Comparison of ENCODE assay signal across 10 cellular contexts in genomic region chr1:168112673-168113305, GRCh38. TPM values are rescaled to one million over a fixed set of nuclear protein-coding genes. Genes with fewer than 3 reads are reported as not detected.
A peak's percentile ranks its signal among the peaks of the same experiment; 100 is the strongest.
DNase-seq lines count a peak whose midpoint lies in the region; ATAC-seq and TF ChIP-seq lines count a peak whose summit lies in the region.
"Had no signal": no experiment of that assay in that cellular context is flagged by ENCODE, and none has a peak within 500 bp of the region (broad histone marks: within the 10 kb centered on the region; RNA-seq: fewer than 3 reads in every experiment).

No MANE protein-coding gene starts in this region.

- no peaks in the 10 kb centered on the region for H3K27me3 Mint-ChIP-seq in activated CD4-positive, alpha-beta memory T cell treated with anti-CD3 and anti-CD28 coated beads for 36 hours
- H3K27me3 Mint-ChIP-seq in glutamatergic neuron (ENCODE audit: unreplicated experiment): no peaks in the 10 kb centered on the region

- H3K4me1 Mint-ChIP-seq in activated CD4-positive, alpha-beta memory T cell treated with anti-CD3 and anti-CD28 coated beads for 36 hours (ENCODE audit: low read depth): peaks cover 8% of the 10 kb centered on the region
- H3K4me1 Mint-ChIP-seq in glutamatergic neuron (ENCODE audit: low read depth, unreplicated experiment): peaks cover 16% of the 10 kb centered on the region

- H3K9me3 Mint-ChIP-seq in activated CD4-positive, alpha-beta memory T cell treated with anti-CD3 and anti-CD28 coated beads for 36 hours: no peaks in the 10 kb centered on the region
- H3K9me3 Mint-ChIP-seq in glutamatergic neuron (ENCODE audit: unreplicated experiment): peaks cover 4% of the 10 kb centered on the region

- H3K4me3 ChIP-seq in thoracic aorta: no peak overlapping the region
- H3K4me3 ChIP-seq: vagina had no signal

- TF ChIP-seq CTCF in GM10248 (IDR thresholded peaks at IDR 0.05; ENCODE audit: control extremely low read depth, extremely low read depth, low read depth, missing control alignments) (no peak), glutamatergic neuron (IDR thresholded peaks at IDR 0.05; ENCODE audit: partially characterized antibody, unreplicated experiment) (no peak), thoracic aorta (IDR thresholded peaks at IDR 0.05) (no peak)

- H3K27ac Mint-ChIP-seq in activated CD4-positive, alpha-beta memory T cell treated with anti-CD3 and anti-CD28 coated beads for 36 hours: no peak overlapping the region
- H3K27ac Mint-ChIP-seq in glutamatergic neuron (ENCODE audit: unreplicated experiment): peak overlapping the region; percentile 78

- peaks cover 0 to 17% of the 10 kb centered on the region in 2 donors for H3K4me1 ChIP-seq in thoracic aorta (ENCODE audit: control insufficient read depth in 1 of 2, low read depth in 2 of 2)
- H3K4me1 ChIP-seq: vagina had no signal

- no peaks in the 10 kb centered on the region for H3K27me3 ChIP-seq in thoracic aorta (replicated peaks; ENCODE audit: insufficient read depth)
- H3K27me3 ChIP-seq: vagina had no signal

- DNase-seq in GM10248 (ENCODE audit: extremely low spot score) (peak; percentile 43), NCI-H1048 (lab: John Stamatoyannopoulos, UW) (peak; percentile 55), glutamatergic neuron (no peak), thoracic aorta (ENCODE audit: low spot score) (no peak), activated gamma-delta T cell treated with Interleukin-2 at 50 U/mL for 16 hours (no peak), 8988T (no peak)
- peak; percentile 80 for DNase-seq in activated CD4-positive, alpha-beta memory T cell treated with anti-CD3 and anti-CD28 coated beads for 36 hours

- CTCF ChIA-PET in GM10248 (lab: Yijun Ruan, JAX): interaction anchor here (1.4 to 1.6 kb wide), 4 partner anchors 10 to 34 kb away, joined by 3 to 8 read pairs (median 5); no protein-coding TSS in a partner anchor
- CTCF ChIA-PET in activated CD4-positive, alpha-beta memory T cell treated with anti-CD3 and anti-CD28 coated beads for 36 hours (lab: Charles Lee): no interaction called here

- no peak overlapping the region for H3K4me3 Mint-ChIP-seq in activated CD4-positive, alpha-beta memory T cell treated with anti-CD3 and anti-CD28 coated beads for 36 hours
- no peak overlapping the region for H3K4me3 Mint-ChIP-seq in glutamatergic neuron (ENCODE audit: unreplicated experiment)

- ATAC-seq in thoracic aorta (ENCODE audit: insufficient number of reproducible peaks, low FRiP score, low read depth): peak; percentile 57
- no peak for ATAC-seq in GM19324 (IDR thresholded peaks at IDR 0.05; ENCODE audit: low FRiP score, unreplicated experiment)

- no peaks in the 10 kb centered on the region for H3K36me3 ChIP-seq in thoracic aorta
- H3K36me3 ChIP-seq: vagina had no signal

- POLR2A ChIA-PET in GM10248 (lab: Yijun Ruan, JAX): no interaction called here
- POLR2A ChIA-PET in activated CD4-positive, alpha-beta memory T cell treated with anti-CD3 and anti-CD28 coated beads for 36 hours (lab: Charles Lee): no interaction called here

- H3K27ac ChIP-seq in thoracic aorta: peak overlapping the region in 1 of 2 donors; percentile 22
- H3K27ac ChIP-seq: HL-60, vagina had no signal

- H3K36me3 Mint-ChIP-seq in activated CD4-positive, alpha-beta memory T cell treated with anti-CD3 and anti-CD28 coated beads for 36 hours: no peaks in the 10 kb centered on the region
- peaks cover 5% of the 10 kb centered on the region for H3K36me3 Mint-ChIP-seq in glutamatergic neuron (ENCODE audit: unreplicated experiment)

- intact Hi-C loops in activated CD4-positive, alpha-beta memory T cell treated with anti-CD3 and anti-CD28 coated beads for 36 hours (cut with micrococcal nuclease): no loop called here

- no peaks in the 10 kb centered on the region for H3K9me3 ChIP-seq in thoracic aorta
- H3K9me3 ChIP-seq: vagina had no signal

RNA-seq across cellular contexts. Expression of gene GPR161, which starts 23.9 kb away (rescaled TPM):
- under 1 TPM; 0.88 to 0.97 TPM for total RNA-seq in activated CD4-positive, alpha-beta memory T cell treated with anti-CD3 and anti-CD28 coated beads for 36 hours
- total RNA-seq in glutamatergic neuron (ENCODE audit: unreplicated experiment) (69.3 TPM), thoracic aorta (10 to 100 TPM; 10.3 to 11.6 TPM)

Comparison
In these comparisons a context has a peak if more than half of its experiments do, and no peak if none do; other contexts are left out.
1. DNase-seq: peak in GM10248 (single experiment), NCI-H1048 (single experiment) and activated CD4-positive, alpha-beta memory T cell treated with anti-CD3 and anti-CD28 coated beads for 36 hours (single experiment); none in glutamatergic neuron (single experiment), thoracic aorta (single experiment), activated gamma-delta T cell treated with Interleukin-2 at 50 U/mL for 16 hours (single experiment) and 8988T (single experiment).
2. RNA of gene GPR161, which starts 23.9 kb away (total RNA-seq): 69.3 TPM in glutamatergic neuron (single experiment) and 10.3 to 11.6 TPM in thoracic aorta; 0.88 to 0.97 TPM in activated CD4-positive, alpha-beta memory T cell treated with anti-CD3 and anti-CD28 coated beads for 36 hours; every median in the first group is over 4 times any median in the second.